In genomic region chr2:9422321-9423099, GRCh38 we compare ENCODE assay signal across 1 cellular context.
TF ChIP-seq lines count a peak whose summit lies in the region.

No MANE protein-coding gene starts in this region.

TF ChIP-seq in SK-N-SH treated with all-trans-retinoic acid at 6 μM for 48 hours, 23 proteins besides CTCF, POLR2A, EP300 and RAD21 (continued from another document):
- TF ChIP-seq CSRNP3 (CRISPR knock-in tag; IDR thresholded peaks at IDR 0.05) (no peak), TCF4 (CRISPR knock-in tag; IDR thresholded peaks at IDR 0.05; ENCODE audit: borderline replicate concordance) (no peak), SNAI2 (CRISPR knock-in tag; IDR thresholded peaks at IDR 0.05) (no peak), RARB (CRISPR knock-in tag; IDR thresholded peaks at IDR 0.05) (no peak), PATZ1 (CRISPR knock-in tag; IDR thresholded peaks at IDR 0.05; ENCODE audit: borderline replicate concordance) (no peak), TOX (CRISPR knock-in tag; IDR thresholded peaks at IDR 0.05; ENCODE audit: borderline replicate concordance) (no peak), POU6F1 (CRISPR knock-in tag; IDR thresholded peaks at IDR 0.05; ENCODE audit: borderline replicate concordance, low read depth) (no peak), BACH2 (CRISPR knock-in tag; IDR thresholded peaks at IDR 0.05; ENCODE audit: borderline replicate concordance) (no peak), PPARA (CRISPR knock-in tag; IDR thresholded peaks at IDR 0.05; ENCODE audit: borderline replicate concordance) (no peak), ZFP30 (CRISPR knock-in tag; IDR thresholded peaks at IDR 0.05) (no peak), ISL1 (CRISPR knock-in tag; IDR thresholded peaks at IDR 0.05) (no peak)
